Comparison of ENCODE assay signal across 12 cellular contexts in genomic region chr11:3944198-3944597, GRCh38.
DNase-seq lines count a peak whose midpoint lies in the region; ATAC-seq and TF ChIP-seq lines count a peak whose summit lies in the region.
"Had no signal": no experiment of that assay in that cellular context is flagged by ENCODE, and none has a peak within 500 bp of the region (broad histone marks: within the 10 kb centered on the region; RNA-seq: fewer than 3 reads in every experiment).

No MANE protein-coding gene starts in this region.

- TF ChIP-seq CTCF in breast epithelium (IDR thresholded peaks at IDR 0.05) (no peak), MCF 10A (IDR thresholded peaks at IDR 0.05; ENCODE audit: unreplicated experiment) (no peak), brain (conservative IDR thresholded peaks at IDR 0.05) (no peak), uterus (IDR thresholded peaks at IDR 0.05) (no peak)

- H3K4me1 Mint-ChIP-seq in MCF 10A (ENCODE audit: insufficient read depth, unreplicated experiment), result peaks cover 24% of the 10 kb centered on the region
- H3K4me1 Mint-ChIP-seq in brain, result peaks cover 31% of the 10 kb centered on the region
- H3K4me1 Mint-ChIP-seq in naive thymus-derived CD4-positive, alpha-beta T cell, result peaks cover 77 to 97% (median 97%) of the 10 kb centered on the region in 7 donors

- intact Hi-C loops in breast epithelium (cut with DNase I; ENCODE audit: low total_unique reads) (no loop called here), MCF 10A (cut with micrococcal nuclease) (no loop called here), uterus (cut with DNase I; ENCODE audit: low total_unique reads) (no loop called here), left colon (cut with DNase I, micrococcal nuclease) (no loop called here)
- intact Hi-C loops in naive thymus-derived CD4-positive, alpha-beta T cell (cut with micrococcal nuclease), result loop anchor here in 1 of 2 donors (5.0 kb wide), 1 partner anchor 37 kb away; no protein-coding TSS in a partner anchor

- POLR2A ChIA-PET in MCF 10A (lab: Yijun Ruan, JAX), result interaction anchor here (0.9 kb wide), 1 partner anchor 8 kb away, joined by 3 read pairs; no protein-coding TSS in a partner anchor
- POLR2A ChIA-PET in naive thymus-derived CD4-positive, alpha-beta T cell (lab: Charles Lee), result interaction anchor here (0.6 to 9.8 kb wide), 6 partner anchors 35 to 130 kb away, joined by 3 to 86 read pairs (median 6); partner anchors contain the start of genes RHOG and STIM1

- TF ChIP-seq POLR2A in breast epithelium (IDR thresholded peaks at IDR 0.05) (no peak), uterus (IDR thresholded peaks at IDR 0.05) (no peak)

- H3K36me3 Mint-ChIP-seq in MCF 10A (ENCODE audit: insufficient read depth, unreplicated experiment) (no peaks in the 10 kb centered on the region), brain (no peaks in the 10 kb centered on the region)
- peaks cover 3 to 51% (median 11%) of the 10 kb centered on the region in 5 donors for H3K36me3 Mint-ChIP-seq in naive thymus-derived CD4-positive, alpha-beta T cell

- H3K4me3 Mint-ChIP-seq in MCF 10A (ENCODE audit: unreplicated experiment) (no peak overlapping the region), brain (no peak overlapping the region)
- H3K4me3 Mint-ChIP-seq in naive thymus-derived CD4-positive, alpha-beta T cell, result peak overlapping the region; percentile 28 to 76 (median 53)

- no peak overlapping the region for H3K4me3 ChIP-seq in breast epithelium
- no peak overlapping the region for H3K4me3 ChIP-seq in naive thymus-derived CD4-positive, alpha-beta T cell (ENCODE audit: low read length)
- no peak overlapping the region for H3K4me3 ChIP-seq in uterus
- H3K4me3 ChIP-seq: K562, smooth muscle cell had no signal

- DNase-seq in breast epithelium (ENCODE audit: low spot score in 2 of 2) (peak in 1 of 2 donors; percentile 36), MCF 10A (ENCODE audit: unreplicated experiment) (no peak), uterus (peak; percentile 37 to 47), hepatic stellate cell (ENCODE audit: low spot score) (no peak), HCEC 1CT (no peak), left colon (no peak)
- no peak for DNase-seq in naive thymus-derived CD4-positive, alpha-beta T cell
- DNase-seq: kidney glomerular epithelial cell, NCI-H510A had no signal

- H3K27ac Mint-ChIP-seq in MCF 10A (ENCODE audit: low read depth, unreplicated experiment) (no peak overlapping the region), brain (peak overlapping the region in 3 of 5 experiments; percentile 79 to 89 (median 86))
- peak overlapping the region; percentile 82 to 99 (median 94) for H3K27ac Mint-ChIP-seq in naive thymus-derived CD4-positive, alpha-beta T cell

- peaks cover 13 to 41% of the 10 kb centered on the region in 2 donors for H3K4me1 ChIP-seq in breast epithelium
- H3K4me1 ChIP-seq in naive thymus-derived CD4-positive, alpha-beta T cell (ENCODE audit: control insufficient read depth in 2 of 2, insufficient read depth in 2 of 2, low read length in 2 of 2), result peaks cover 71 to 75% of the 10 kb centered on the region in 2 donors
- H3K4me1 ChIP-seq in uterus, result peaks cover 11 to 23% of the 10 kb centered on the region in 2 donors

- H3K27me3 Mint-ChIP-seq in MCF 10A (ENCODE audit: insufficient read depth, unreplicated experiment) (no peaks in the 10 kb centered on the region), brain (no peaks in the 10 kb centered on the region)
- no peaks in the 10 kb centered on the region for H3K27me3 Mint-ChIP-seq in naive thymus-derived CD4-positive, alpha-beta T cell

- no peaks in the 10 kb centered on the region for H3K27me3 ChIP-seq in breast epithelium
- H3K27me3 ChIP-seq in naive thymus-derived CD4-positive, alpha-beta T cell (ENCODE audit: control insufficient read depth in 2 of 2, insufficient read depth in 2 of 2, low read length in 2 of 2), result no peaks in the 10 kb centered on the region
- no peaks in the 10 kb centered on the region for H3K27me3 ChIP-seq in uterus

- no peak for ATAC-seq in naive thymus-derived CD4-positive, alpha-beta T cell
- ATAC-seq in left colon, result no peak
- ATAC-seq: K562 had no signal

- H3K36me3 ChIP-seq in breast epithelium, result no peaks in the 10 kb centered on the region
- peaks cover 0 to 2% (median 0%) of the 10 kb centered on the region in 3 experiments for H3K36me3 ChIP-seq in naive thymus-derived CD4-positive, alpha-beta T cell (ENCODE audit: control insufficient read depth in 2 of 3, insufficient read depth in 3 of 3, low read length in 3 of 3)
- H3K36me3 ChIP-seq in uterus, result no peaks in the 10 kb centered on the region

- H3K9me3 Mint-ChIP-seq in MCF 10A (ENCODE audit: unreplicated experiment) (no peaks in the 10 kb centered on the region), brain (peaks cover 0 to 2% (median 0%) of the 10 kb centered on the region in 5 experiments)
- H3K9me3 Mint-ChIP-seq in naive thymus-derived CD4-positive, alpha-beta T cell, result peaks cover 0 to 8% (median 0%) of the 10 kb centered on the region in 11 donors

- no peaks in the 10 kb centered on the region for H3K9me3 ChIP-seq in breast epithelium
- H3K9me3 ChIP-seq in naive thymus-derived CD4-positive, alpha-beta T cell (ENCODE audit: control insufficient read depth in 2 of 3, low read length in 3 of 3), result no peaks in the 10 kb centered on the region
- H3K9me3 ChIP-seq in uterus, result no peaks in the 10 kb centered on the region

- H3K27ac ChIP-seq in breast epithelium (peak overlapping the region; percentile 60 to 85), uterus (peak overlapping the region; percentile 82 to 91)
- H3K27ac ChIP-seq in naive thymus-derived CD4-positive, alpha-beta T cell (ENCODE audit: low read depth, low read length), result peak overlapping the region; percentile 60

- CTCF ChIA-PET in MCF 10A (lab: Yijun Ruan, JAX), result interaction anchor here (0.5 to 1.7 kb wide), 6 partner anchors 18 to 214 kb away, joined by 3 to 8 read pairs (median 3); no protein-coding TSS in a partner anchor
- CTCF ChIA-PET in naive thymus-derived CD4-positive, alpha-beta T cell (lab: Charles Lee), result interaction anchor here (0.7 to 2.7 kb wide), 3 partner anchors 71 to 128 kb away, joined by 3 to 24 read pairs (median 3); no protein-coding TSS in a partner anchor

- BruUV-seq in MCF 10A (replicated peaks; lab: Mats Ljungman, UMichigan), result no TSS peak

Comparison
In these comparisons a context has a peak if more than half of its experiments do, and no peak if none do; other contexts are left out.
1. DNase-seq: peak in uterus (2 of 2); none in MCF 10A (single experiment), naive thymus-derived CD4-positive, alpha-beta T cell (0 of 9), hepatic stellate cell (single experiment), HCEC 1CT (single experiment) and left colon (0 of 2).
2. H3K4me3 Mint-ChIP-seq: peak in naive thymus-derived CD4-positive, alpha-beta T cell (10 of 10); none in MCF 10A (single experiment) and brain (0 of 5).
3. Peak in every context shown above with its lines, with median percentiles within 50 percentile points of each other: H3K27ac ChIP-seq.